ENCODE assay signal across 8 cellular contexts in the genomic region with DNA sequence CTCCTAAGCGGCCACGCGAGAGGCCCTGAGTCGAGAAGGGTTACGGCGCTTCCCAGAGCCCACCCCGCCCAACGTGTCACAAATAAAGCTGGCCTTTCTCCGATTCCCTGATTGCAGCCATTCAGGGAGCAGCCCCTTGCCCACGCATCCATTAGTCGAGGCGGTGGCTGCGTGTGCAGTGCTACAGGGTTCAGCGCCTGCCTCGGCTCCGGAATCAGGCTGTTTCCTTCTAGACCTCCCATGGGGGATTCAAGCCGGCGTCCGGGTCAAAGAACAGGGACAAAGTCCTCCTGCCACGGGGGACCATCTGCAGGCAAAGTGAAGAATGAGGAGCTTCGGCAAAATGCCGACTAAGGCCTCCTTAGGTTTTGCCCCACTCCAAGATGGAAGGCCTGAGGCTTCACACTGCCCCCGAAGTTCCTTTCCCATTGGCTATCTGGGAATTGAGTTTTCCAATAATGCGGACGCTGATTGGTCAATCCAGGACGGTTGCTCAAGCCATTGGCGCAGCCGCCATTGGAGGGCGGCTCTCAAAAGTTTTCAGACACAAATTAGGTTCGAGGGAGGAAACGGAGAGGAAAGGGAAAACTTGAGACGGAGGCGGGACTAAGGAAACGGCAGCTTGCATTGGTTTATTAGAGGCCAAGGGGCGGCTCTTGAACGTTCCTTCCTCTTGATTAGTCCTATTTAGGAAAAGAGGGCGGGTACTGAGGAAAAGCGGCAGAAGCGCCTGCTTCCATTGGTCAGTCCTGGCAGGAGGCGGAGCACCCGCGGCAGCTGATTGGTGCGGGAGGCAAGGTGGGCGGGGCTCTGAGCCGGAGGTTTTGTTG. TPM values are rescaled to one million over a fixed set of nuclear protein-coding genes. Genes with fewer than 3 reads are reported as not detected.
A peak's percentile ranks its signal among the peaks of the same experiment; 100 is the strongest.
DNase-seq lines count a peak whose midpoint lies in the region; ATAC-seq and TF ChIP-seq lines count a peak whose summit lies in the region.

No MANE protein-coding gene starts in this region.

- no peaks in the 10 kb centered on the region for H3K27me3 ChIP-seq in vagina

- peaks cover 0 to 4% of the 10 kb centered on the region in 2 donors for H3K36me3 ChIP-seq in vagina

- H3K27ac ChIP-seq in vagina: peak overlapping the region; percentile 77

- TF ChIP-seq POLR2A in vagina (IDR thresholded peaks at IDR 0.05): peak in 1 of 2 donors; percentile 45

- no peaks in the 10 kb centered on the region for H3K9me3 ChIP-seq in vagina

- H3K4me1 ChIP-seq in vagina: peaks cover 42% of the 10 kb centered on the region

- TF ChIP-seq CTCF in vagina (IDR thresholded peaks at IDR 0.05): no peak

- peak overlapping the region; percentile 91 to 93 for H3K4me3 ChIP-seq in vagina

- intact Hi-C loops in vagina (cut with DNase I): loop anchor here (10.0 kb wide), 1 partner anchor 390 kb away; a partner anchor contains a TSS

- DNase-seq in NCI-H2029 (lab: John Stamatoyannopoulos, UW): peak; percentile 98
- peak; percentile 93 for DNase-seq in T-helper 9 cell
- DNase-seq in astrocyte of the hippocampus (ENCODE audit: low read depth, low spot score): peak; percentile 100
- peak; percentile 100 for DNase-seq in hepatic stellate cell (ENCODE audit: low spot score)
- peak; percentile 100 for DNase-seq in putamen (ENCODE audit: low spot score)
- peak in 1 of 2 donors; percentile 100 for DNase-seq in vagina (ENCODE audit: extremely low spot score in 2 of 2)

- ATAC-seq in GM18508 (IDR thresholded peaks at IDR 0.05; ENCODE audit: insufficient read depth, unreplicated experiment): peak; percentile 88
- ATAC-seq in HG02981 (IDR thresholded peaks at IDR 0.05; ENCODE audit: unreplicated experiment): peak; percentile 85

RNA-seq across cellular contexts. Expression of a gene that starts 0.4 kb away (rescaled TPM):
- total RNA-seq in vagina: 23.6 TPM

RNA-seq across cellular contexts. Expression of a gene that starts 40.5 kb away (rescaled TPM):
- total RNA-seq in vagina: not detected
